17 cellular contexts compared by ENCODE assay signal in the genomic region with DNA sequence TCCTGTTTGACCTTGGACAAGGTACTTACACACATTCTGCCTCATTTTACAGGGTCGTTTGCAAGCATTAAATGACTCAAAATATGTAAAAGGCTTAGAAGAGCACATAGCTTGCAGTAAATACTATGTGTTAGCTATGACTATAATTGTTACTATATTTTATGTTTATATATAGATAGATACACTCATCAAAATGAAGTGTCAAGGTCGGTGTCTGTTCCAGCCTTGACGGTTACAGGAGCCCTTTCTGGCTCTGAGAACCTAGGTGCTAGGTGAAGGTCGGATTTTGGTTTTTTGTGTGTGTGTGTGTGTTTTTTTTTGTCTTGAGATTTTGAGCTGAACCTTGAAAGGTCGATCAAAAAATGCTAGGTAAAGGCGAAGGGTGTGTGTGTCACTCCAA. TPM values are rescaled to one million over a fixed set of nuclear protein-coding genes. Genes with fewer than 3 reads are reported as not detected.
A peak's percentile ranks its signal among the peaks of the same experiment; 100 is the strongest.
DNase-seq lines count a peak whose midpoint lies in the region; ATAC-seq and TF ChIP-seq lines count a peak whose summit lies in the region.
"Had no signal": no experiment of that assay in that cellular context is flagged by ENCODE, and none has a peak within 500 bp of the region (broad histone marks: within the 10 kb centered on the region; RNA-seq: fewer than 3 reads in every experiment).

No MANE protein-coding gene starts in this region.

- H3K56ac ChIP-seq in IMR-90 (ENCODE audit: extremely low read depth, insufficient read depth, low read length): no peak overlapping the region

- peaks cover 21 to 63% of the 10 kb centered on the region in 2 experiments for H3K79me1 ChIP-seq in IMR-90 (ENCODE audit: low read depth in 1 of 2, low read length in 2 of 2)

- 100% methylated on average over 1 of the region's 6 CpGs; no CpG with 5 or more reads in 1 of the 2 experiments for WGBS in IMR-90 (ENCODE audit: extremely low coverage in 2 of 2, insufficient read length in 1 of 2), 2 experiments

- no peaks in the 10 kb centered on the region for H3K27me3 ChIP-seq in IMR-90 (ENCODE audit: control insufficient read depth, insufficient read depth, low read length)
- H3K27me3 ChIP-seq in neutrophil: no peaks in the 10 kb centered on the region

- peak overlapping the region; percentile 62 for H3K27ac ChIP-seq in 22Rv1
- no peak overlapping the region for H3K27ac ChIP-seq in IMR-90 (ENCODE audit: insufficient read depth, low read length)
- peak overlapping the region; percentile 23 for H3K27ac ChIP-seq in neutrophil

- H2AK5ac ChIP-seq in IMR-90 (ENCODE audit: low read depth, low read length): no peak overlapping the region; the same call in 1 of the 2 replicates

- TF ChIP-seq CTCF in 22Rv1 (IDR thresholded peaks at IDR 0.05) (no peak), IMR-90 (conservative IDR thresholded peaks at IDR 0.05; ENCODE audit: low read depth, low read length) (no peak), neutrophil (IDR thresholded peaks at IDR 0.05) (no peak)

- H3K36me3 ChIP-seq in IMR-90 (ENCODE audit: control insufficient read depth, insufficient read depth, low read length) (peaks cover 30% of the 10 kb centered on the region), neutrophil (peaks cover 32% of the 10 kb centered on the region)

- H3K4me2 ChIP-seq in IMR-90 (ENCODE audit: low read depth, low read length): no peak overlapping the region

- no peak for TF ChIP-seq POLR2A in IMR-90 (IDR thresholded peaks at IDR 0.05; ENCODE audit: low read depth, low read length)

- intact Hi-C loops in IMR-90 (cut with micrococcal nuclease) (no loop called here), left colon (cut with DNase I, micrococcal nuclease) (no loop called here)

- H3K14ac ChIP-seq in IMR-90 (replicated peaks; ENCODE audit: low read depth, low read length): no peak overlapping the region

- H2AK9ac ChIP-seq in IMR-90 (replicated peaks; ENCODE audit: low read depth, low read length, poor library complexity): peak overlapping the region; percentile 17

- H3K4me3 ChIP-seq in IMR-90 (ENCODE audit: insufficient read depth, low read depth, low read length) (no peak overlapping the region), neutrophil (ENCODE audit: low read depth in 1 of 2, low read length in 1 of 2) (no peak overlapping the region)
- H3K4me3 ChIP-seq: HAP-1 had no signal

- peaks cover 27% of the 10 kb centered on the region; the same call in 1 of the 2 replicates for H4K20me1 ChIP-seq in IMR-90 (ENCODE audit: insufficient read depth, low read length)

- DNase-seq in IMR-90: no peak
- no peak for DNase-seq in left colon
- no peak for DNase-seq in NCI-H2081 (lab: John Stamatoyannopoulos, UW)
- no peak for DNase-seq in occipital lobe (lab: John Stamatoyannopoulos, UW)
- DNase-seq in T-helper 1 cell: no peak
- DNase-seq: C1 segment of cervical spinal cord; Calu3; CD4-positive, alpha-beta memory T cell; COR-L47; DMS53; DMS79 treated with DMSO at 0.1 percent for 48 hours; GF-D8; GOT3 had no signal

- no peaks in the 10 kb centered on the region for H3K9me3 ChIP-seq in IMR-90 (ENCODE audit: control insufficient read depth, insufficient read depth, low read length)
- no peaks in the 10 kb centered on the region for H3K9me3 ChIP-seq in neutrophil
- H3K9me3 ChIP-seq: HAP-1 had no signal

- dilution Hi-C loops in IMR-90 (cut with HindIII; ENCODE audit: low sequenced_read_pairs, unreplicated experiment): no loop called here

- peaks cover 18% of the 10 kb centered on the region for H3K9me1 ChIP-seq in IMR-90 (ENCODE audit: insufficient read depth, low read length)

- H2AFZ ChIP-seq in IMR-90 (replicated peaks; ENCODE audit: low read length, poor library complexity): no peak overlapping the region

- no peak overlapping the region for H2BK20ac ChIP-seq in IMR-90 (ENCODE audit: low read depth, low read length)

- no peak overlapping the region for H3K18ac ChIP-seq in IMR-90 (ENCODE audit: low read depth, low read length)

- H3K23ac ChIP-seq in IMR-90 (ENCODE audit: low read depth, low read length): no peak overlapping the region

- no peak overlapping the region for H4K8ac ChIP-seq in IMR-90 (ENCODE audit: low read depth in 2 of 2, low read length in 2 of 2)

- no peak overlapping the region for H3K9ac ChIP-seq in IMR-90 (ENCODE audit: low read depth, low read length)

- H2BK15ac ChIP-seq in IMR-90 (ENCODE audit: low read depth, low read length): no peak overlapping the region

- no peak overlapping the region for H4K5ac ChIP-seq in IMR-90 (ENCODE audit: low read depth, low read length)

- in situ Hi-C loops in IMR-90 (cut with MboI; ENCODE audit: low sequenced_read_pairs): no loop called here

- POLR2A ChIA-PET in IMR-90 (lab: Charles Lee; ENCODE audit: unreplicated experiment): interaction anchor here (0.7 kb wide), 1 partner anchor 80 kb away, joined by 4 read pairs; a partner anchor contains a TSS

- no peak overlapping the region for H3K4ac ChIP-seq in IMR-90 (ENCODE audit: low read depth, low read length)

- H2BK120ac ChIP-seq in IMR-90 (ENCODE audit: low read depth, low read length): no peak overlapping the region

- H2BK5ac ChIP-seq in IMR-90 (ENCODE audit: low read depth, low read length, poor library complexity, severe bottlenecking): no peak overlapping the region

- ATAC-seq in IMR-90 (ENCODE audit: low read depth): no peak
- ATAC-seq in left colon: peak; percentile 12

- CTCF ChIA-PET in IMR-90 (lab: Yijun Ruan, JAX): interaction anchor here (1.3 kb wide), 1 partner anchor 10 kb away, joined by 4 read pairs; no protein-coding TSS in a partner anchor

- H3K4me1 ChIP-seq in IMR-90 (ENCODE audit: control insufficient read depth, insufficient read depth, low read length): peaks cover 5% of the 10 kb centered on the region
- H3K4me1 ChIP-seq in neutrophil (ENCODE audit: control insufficient read depth in 1 of 2, insufficient read depth in 1 of 2, low read depth in 1 of 2, low read length in 1 of 2): peaks cover 8% of the 10 kb centered on the region in 2 experiments
- H3K4me1 ChIP-seq: HAP-1 had no signal

- BruUV-seq in IMR-90 (replicated peaks; lab: Mats Ljungman, UMichigan): no TSS peak

- H4K91ac ChIP-seq in IMR-90 (ENCODE audit: insufficient read depth, low read depth, low read length): no peak overlapping the region

- no peak for TF ChIP-seq RAD21 in IMR-90 (IDR thresholded peaks at IDR 0.05; ENCODE audit: low read length)

TF ChIP-seq in IMR-90, 13 proteins besides CTCF, POLR2A, EP300 and RAD21:
- TF ChIP-seq, protein P1, sequence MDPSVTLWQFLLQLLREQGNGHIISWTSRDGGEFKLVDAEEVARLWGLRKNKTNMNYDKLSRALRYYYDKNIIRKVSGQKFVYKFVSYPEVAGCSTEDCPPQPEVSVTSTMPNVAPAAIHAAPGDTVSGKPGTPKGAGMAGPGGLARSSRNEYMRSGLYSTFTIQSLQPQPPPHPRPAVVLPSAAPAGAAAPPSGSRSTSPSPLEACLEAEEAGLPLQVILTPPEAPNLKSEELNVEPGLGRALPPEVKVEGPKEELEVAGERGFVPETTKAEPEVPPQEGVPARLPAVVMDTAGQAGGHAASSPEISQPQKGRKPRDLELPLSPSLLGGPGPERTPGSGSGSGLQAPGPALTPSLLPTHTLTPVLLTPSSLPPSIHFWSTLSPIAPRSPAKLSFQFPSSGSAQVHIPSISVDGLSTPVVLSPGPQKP (IDR thresholded peaks at IDR 0.05; ENCODE audit: borderline replicate concordance, low read depth, low read length): no peak
- TF ChIP-seq MXI1 (IDR thresholded peaks at IDR 0.05; ENCODE audit: borderline replicate concordance, low read depth, low read length) (no peak), MAFK (IDR thresholded peaks at IDR 0.05; ENCODE audit: low read depth, low read length) (no peak), RFX5 (IDR thresholded peaks at IDR 0.05; ENCODE audit: low read depth, low read length) (no peak), MAZ (IDR thresholded peaks at IDR 0.05; ENCODE audit: borderline replicate concordance, low read depth, low read length) (no peak), CHD1 (IDR thresholded peaks at IDR 0.05; ENCODE audit: low read depth, low read length) (no peak), CEBPB (IDR thresholded peaks at IDR 0.05; ENCODE audit: low read depth, low read length) (no peak), RCOR1 (IDR thresholded peaks at IDR 0.05; ENCODE audit: insufficient replicate concordance, low read length) (no peak), BHLHE40 (IDR thresholded peaks at IDR 0.05; ENCODE audit: low read depth, low read length) (no peak), FOS (IDR thresholded peaks at IDR 0.05; ENCODE audit: low read depth, low read length) (no peak), NFE2L2 (IDR thresholded peaks at IDR 0.05; ENCODE audit: low read depth, low read length) (no peak), SMC3 (IDR thresholded peaks at IDR 0.05; ENCODE audit: low read depth, low read length) (no peak)
- TF ChIP-seq, protein P2, sequence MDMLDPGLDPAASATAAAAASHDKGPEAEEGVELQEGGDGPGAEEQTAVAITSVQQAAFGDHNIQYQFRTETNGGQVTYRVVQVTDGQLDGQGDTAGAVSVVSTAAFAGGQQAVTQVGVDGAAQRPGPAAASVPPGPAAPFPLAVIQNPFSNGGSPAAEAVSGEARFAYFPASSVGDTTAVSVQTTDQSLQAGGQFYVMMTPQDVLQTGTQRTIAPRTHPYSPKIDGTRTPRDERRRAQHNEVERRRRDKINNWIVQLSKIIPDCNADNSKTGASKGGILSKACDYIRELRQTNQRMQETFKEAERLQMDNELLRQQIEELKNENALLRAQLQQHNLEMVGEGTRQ (IDR thresholded peaks at IDR 0.05; ENCODE audit: low read depth, low read length): no peak

RNA-seq across cellular contexts. Expression of a gene that starts 24.5 kb away (rescaled TPM):
- total RNA-seq in IMR-90 (2012; rRNA removed) (25.0 and 31.9 TPM in 2 replicates), left colon (100 to 1,000 TPM; 102 to 142 TPM), occipital lobe (16.7 TPM)
- polyA plus RNA-seq in IMR-90 (2012; rRNA removed): 14.0 and 14.5 TPM in 2 replicates
- 7.5 and 8.9 TPM in 2 replicates for polyA plus RNA-seq in IMR-90 (2012; cell fraction: cytosol; rRNA removed)
- 24.8 and 31.3 TPM in 2 replicates for polyA plus RNA-seq in IMR-90 (2012; cell fraction: nucleus; rRNA removed; ENCODE audit: low replicate concordance)

RNA-seq across cellular contexts. Expression of a gene that starts 27.6 kb away (rescaled TPM):
- 30.3 and 34.2 TPM in 2 replicates for total RNA-seq in IMR-90 (2012; rRNA removed)
- 33.6 and 38.7 TPM in 2 replicates for polyA plus RNA-seq in IMR-90 (2012; rRNA removed)
- 19.1 and 21.5 TPM in 2 replicates for polyA plus RNA-seq in IMR-90 (2012; cell fraction: cytosol; rRNA removed)
- polyA plus RNA-seq in IMR-90 (2012; cell fraction: nucleus; rRNA removed; ENCODE audit: low replicate concordance): 16.0 and 45.2 TPM in 2 replicates
- 10 to 100 TPM; 36.6 to 40.5 TPM for total RNA-seq in left colon
- total RNA-seq in occipital lobe: 29.2 TPM

RNA-seq across cellular contexts. Expression of a gene that starts 47.3 kb away (rescaled TPM):
- total RNA-seq in IMR-90 (2012; rRNA removed): under 0.01 TPM in 1 of 2 replicates, not detected in the other
- 0.07 and 0.12 TPM in 2 replicates for polyA plus RNA-seq in IMR-90 (2012; rRNA removed)
- polyA plus RNA-seq in IMR-90 (2012; cell fraction: cytosol; rRNA removed): 0.04 TPM in 1 of 2 replicates, not detected in the other
- polyA plus RNA-seq in IMR-90 (2012; cell fraction: nucleus; rRNA removed; ENCODE audit: low replicate concordance): 0.09 and 0.11 TPM in 2 replicates
- total RNA-seq in left colon: under 1 TPM in 1 of 2 donors, not detected in 1; 0.49 TPM
- not detected for total RNA-seq in occipital lobe
- total RNA-seq: A172; Calu3; CD4-positive, alpha-beta memory T cell had no signal
- polyA plus RNA-seq: CD4-positive, alpha-beta memory T cell had no signal
